ENCODE assay signal across 33 cellular contexts in genomic region chr13:59449750-59450149, GRCh38.
"Had no signal": no experiment of that assay in that cellular context is flagged by ENCODE, and none has a peak within 500 bp of the region (broad histone marks: within the 10 kb centered on the region; RNA-seq: fewer than 3 reads in every experiment).

No MANE protein-coding gene starts in this region.

- DNase-seq: activated B cell treated with CpG ODN at 0.5 μM for 24 hours; activated CD4-positive, alpha-beta T cell treated with anti-CD3 and anti-CD28 coated beads for 48 hours; activated CD4-positive, alpha-beta T cell treated with anti-CD3 and anti-CD28 coated beads, Interleukin-2, amount 50 U/mL, for 1 hour; activated CD4-positive, alpha-beta T cell treated with anti-CD3 and anti-CD28 coated beads, Interleukin-2, amount 50 U/mL, for 48 hours; activated CD8-positive, alpha-beta memory T cell treated with anti-CD3 and anti-CD28 coated beads for 24 hours; activated CD8-positive, alpha-beta T cell treated with anti-CD3 and anti-CD28 coated beads for 36 hours; activated effector memory CD4-positive, alpha-beta T cell treated with Interleukin-2 at 50 U/mL for 16 hours; activated gamma-delta T cell treated with Interleukin-2 at 50 U/mL for 16 hours; activated naive CD4-positive, alpha-beta T cell treated with anti-CD3 and anti-CD28 coated beads, Interleukin-2, amount 50 U/mL, for 16 hours; activated naive CD4-positive, alpha-beta T cell treated with Interleukin-2 at 50 U/mL for 16 hours; activated T-cell treated with anti-CD3 and anti-CD28 coated beads, Interleukin-2, amount 50 U/mL, for 4 hours; amniotic stem cell; anterior cingulate cortex; brain microvascular endothelial cell; effector CD4-positive, alpha-beta T cell; effector memory CD8-positive, alpha-beta T cell; esophagus squamous epithelium; foreskin melanocyte; heart right ventricle; T-helper 17 cell; T1000; WERI-Rb-1 had no signal

- H3K9me3 Mint-ChIP-seq: activated B cell treated with CpG ODN at 0.5 μM for 24 hours; activated CD8-positive, alpha-beta T cell treated with anti-CD3 and anti-CD28 coated beads for 36 hours; activated T-cell treated with anti-CD3 and anti-CD28 coated beads, Interleukin-2, amount 50 U/mL, for 4 hours; activated T-helper 17 cell treated with anti-CD3 and anti-CD28 coated beads, Interleukin-2, amount 50 U/mL, for 72 hours; central memory CD8-positive, alpha-beta T cell; dendritic cell treated with granulocyte-macrophage colony-stimulating factor and Interleukin-4, amounts not matched to agents 40 ng/mL and 50 ng/mL, for 4 days; effector memory CD8-positive, alpha-beta T cell; T-helper 2 cell treated with Interferon-gamma antibody and Interleukin-4, amounts not matched to agents 5 μg/mL and 100 μg/mL, for 36 hours had no signal

- H3K27ac ChIP-seq: brain microvascular endothelial cell, coronary artery, epithelial cell of prostate, esophagus squamous epithelium, gastroesophageal sphincter, WERI-Rb-1 had no signal

- H3K4me3 Mint-ChIP-seq: activated B cell treated with CpG ODN at 0.5 μM for 24 hours; activated CD8-positive, alpha-beta T cell treated with anti-CD3 and anti-CD28 coated beads for 36 hours; activated naive CD8-positive, alpha-beta T cell; activated T-cell treated with anti-CD3 and anti-CD28 coated beads, Interleukin-2, amount 50 U/mL, for 4 hours; activated T-helper 17 cell treated with anti-CD3 and anti-CD28 coated beads, Interleukin-2, amount 50 U/mL, for 72 hours; central memory CD8-positive, alpha-beta T cell; dendritic cell treated with granulocyte-macrophage colony-stimulating factor and Interleukin-4, amounts not matched to agents 40 ng/mL and 50 ng/mL, for 4 days; effector memory CD8-positive, alpha-beta T cell; T-helper 17 cell; T-helper 2 cell treated with Interferon-gamma antibody and Interleukin-4, amounts not matched to agents 5 μg/mL and 100 μg/mL, for 36 hours had no signal

- H3K9me3 ChIP-seq: esophagus squamous epithelium, gastroesophageal sphincter, heart right ventricle had no signal

- H3K4me1 ChIP-seq: esophagus squamous epithelium, gastroesophageal sphincter had no signal

- H3K4me1 Mint-ChIP-seq: activated B cell treated with CpG ODN at 0.5 μM for 24 hours; activated T-helper 17 cell treated with anti-CD3 and anti-CD28 coated beads, Interleukin-2, amount 50 U/mL, for 72 hours; central memory CD8-positive, alpha-beta T cell; T-helper 17 cell had no signal

- H3K4me3 ChIP-seq: coronary artery, esophagus squamous epithelium, gastroesophageal sphincter, heart right ventricle had no signal

- FAIRE-seq: astrocyte, bronchial epithelial cell had no signal

- H3K27ac Mint-ChIP-seq: activated B cell treated with CpG ODN at 0.5 μM for 24 hours; activated CD8-positive, alpha-beta T cell treated with anti-CD3 and anti-CD28 coated beads for 36 hours; activated naive CD8-positive, alpha-beta T cell; activated T-helper 17 cell treated with anti-CD3 and anti-CD28 coated beads, Interleukin-2, amount 50 U/mL, for 72 hours; dendritic cell treated with granulocyte-macrophage colony-stimulating factor and Interleukin-4, amounts not matched to agents 40 ng/mL and 50 ng/mL, for 4 days; effector memory CD8-positive, alpha-beta T cell; T-helper 17 cell; T-helper 2 cell treated with Interferon-gamma antibody and Interleukin-4, amounts not matched to agents 5 μg/mL and 100 μg/mL, for 36 hours had no signal

- ATAC-seq: activated CD4-positive, CD25-positive, alpha-beta regulatory T cell treated with anti-CD3 and anti-CD28 coated beads, Interleukin-2, amount 50 U/mL, for 24 hours; activated CD8-positive, alpha-beta T cell treated with anti-CD3 and anti-CD28 coated beads for 36 hours; activated T-cell treated with anti-CD3 and anti-CD28 coated beads, Interleukin-2, amount 50 U/mL, for 4 hours; activated T-helper 17 cell treated with anti-CD3 and anti-CD28 coated beads, Interleukin-2, amount 50 U/mL, for 72 hours; effector memory CD8-positive, alpha-beta T cell; gastroesophageal sphincter; T-helper 17 cell had no signal

- H3K36me3 ChIP-seq: brain microvascular endothelial cell, esophagus squamous epithelium, gastroesophageal sphincter, heart right ventricle, WERI-Rb-1 had no signal

- H3K36me3 Mint-ChIP-seq: activated naive CD8-positive, alpha-beta T cell had no signal

- H3K27me3 ChIP-seq: brain microvascular endothelial cell, esophagus squamous epithelium, gastroesophageal sphincter, heart right ventricle had no signal
